Comparison of ENCODE assay signal across 11 cellular contexts in the genomic region with DNA sequence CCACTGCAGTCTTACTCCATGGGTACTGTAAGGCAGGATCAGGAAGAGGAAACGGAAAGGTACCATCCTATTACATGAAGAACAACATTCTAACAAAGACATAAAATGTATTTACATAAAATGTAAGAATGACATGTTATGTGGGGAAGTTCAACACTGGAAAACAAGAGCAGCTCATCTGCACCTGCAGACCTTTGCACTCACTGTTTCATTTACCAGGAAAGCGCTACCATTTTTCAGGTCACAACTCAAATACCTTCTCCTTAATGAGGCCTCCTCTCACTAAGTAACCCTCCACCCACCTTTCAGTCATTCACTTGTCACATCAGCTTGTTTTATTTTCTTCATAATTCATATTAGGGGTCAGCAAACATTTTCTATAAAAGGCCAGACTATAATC. TPM values are rescaled to one million over a fixed set of nuclear protein-coding genes. Genes with fewer than 3 reads are reported as not detected.
DNase-seq lines count a peak whose midpoint lies in the region; ATAC-seq and TF ChIP-seq lines count a peak whose summit lies in the region.
"Had no signal": no experiment of that assay in that cellular context is flagged by ENCODE, and none has a peak within 500 bp of the region (broad histone marks: within the 10 kb centered on the region; RNA-seq: fewer than 3 reads in every experiment).

No MANE protein-coding gene starts in this region.

- H3K36me3 ChIP-seq in left lung, result no peaks in the 10 kb centered on the region
- H3K36me3 ChIP-seq in spleen, result peaks cover 0 to 8% (median 0%) of the 10 kb centered on the region in 6 donors
- H3K36me3 ChIP-seq: vagina had no signal

- no peak overlapping the region for H3K4me3 Mint-ChIP-seq in activated CD8-positive, alpha-beta memory T cell treated with anti-CD3 and anti-CD28 coated beads, Interleukin-2, amount 10 ng/mL, durations not matched to agents 7 days and 5 days
- H3K4me3 Mint-ChIP-seq in stimulated activated memory B cell treated with anti-CD40 and anti-IgM and Interleukin-4, amounts not matched to agents 10 μg/mL and 1 μg/mL and 100 μg/mL, for 72 hours, result no peak overlapping the region

- peaks cover 8% of the 10 kb centered on the region for H3K36me3 Mint-ChIP-seq in activated CD8-positive, alpha-beta memory T cell treated with anti-CD3 and anti-CD28 coated beads, Interleukin-2, amount 10 ng/mL, durations not matched to agents 7 days and 5 days
- no peaks in the 10 kb centered on the region for H3K36me3 Mint-ChIP-seq in stimulated activated memory B cell treated with anti-CD40 and anti-IgM and Interleukin-4, amounts not matched to agents 10 μg/mL and 1 μg/mL and 100 μg/mL, for 72 hours

- ATAC-seq in activated CD8-positive, alpha-beta memory T cell treated with anti-CD3 and anti-CD28 coated beads, Interleukin-2, amount 10 ng/mL, durations not matched to agents 7 days and 5 days, result no peak
- no peak for ATAC-seq in left lung
- no peak for ATAC-seq in stimulated activated memory B cell treated with anti-CD40 and anti-IgM and Interleukin-4, amounts not matched to agents 10 μg/mL and 1 μg/mL and 100 μg/mL, for 72 hours

- H3K9me3 ChIP-seq in left lung (no peaks in the 10 kb centered on the region), spleen (no peaks in the 10 kb centered on the region)
- H3K9me3 ChIP-seq: vagina had no signal

- intact Hi-C loops in left lung (cut with DNase I) (no loop called here), spleen (cut with DNase I; ENCODE audit: low total_unique reads) (no loop called here)

- peaks cover 29 to 45% of the 10 kb centered on the region in 2 donors for H3K4me1 ChIP-seq in left lung
- H3K4me1 ChIP-seq in spleen, result peaks cover 32 to 71% (median 57%) of the 10 kb centered on the region in 6 donors

- H3K27me3 ChIP-seq in left lung (no peaks in the 10 kb centered on the region), spleen (replicated peaks in 1 of 7) (no peaks in the 10 kb centered on the region)
- H3K27me3 ChIP-seq: vagina had no signal

- TF ChIP-seq CTCF in left lung (IDR thresholded peaks at IDR 0.05), result no peak
- TF ChIP-seq CTCF in spleen (IDR thresholded peaks at IDR 0.05 in 8 of 11, conservative IDR thresholded peaks at IDR 0.05 in 3 of 11), result no peak

- no peaks in the 10 kb centered on the region for H3K27me3 Mint-ChIP-seq in activated CD8-positive, alpha-beta memory T cell treated with anti-CD3 and anti-CD28 coated beads, Interleukin-2, amount 10 ng/mL, durations not matched to agents 7 days and 5 days
- no peaks in the 10 kb centered on the region for H3K27me3 Mint-ChIP-seq in stimulated activated memory B cell treated with anti-CD40 and anti-IgM and Interleukin-4, amounts not matched to agents 10 μg/mL and 1 μg/mL and 100 μg/mL, for 72 hours

- DNase-seq in activated CD8-positive, alpha-beta memory T cell treated with anti-CD3 and anti-CD28 coated beads, Interleukin-2, amount 10 ng/mL, durations not matched to agents 7 days and 5 days, result no peak
- no peak for DNase-seq in activated CD8-positive, alpha-beta memory T cell treated with anti-CD3 and anti-CD28 coated beads, Interleukin-2, amount 50 U/mL, for 4 hours
- peak; percentile 15 for DNase-seq in RPMI8226
- no peak for DNase-seq in left lung
- DNase-seq in spleen, result no peak
- no peak for DNase-seq in middle frontal gyrus (ENCODE audit: extremely low spot score, low spot score)
- no peak for DNase-seq in DMS 273 treated with DMSO at 0.1 percent for 48 hours (lab: John Stamatoyannopoulos, UW)
- DNase-seq: cortex of kidney, NCI-H1930 had no signal

- no peak for TF ChIP-seq POLR2A in spleen (IDR thresholded peaks at IDR 0.05)

- peak overlapping the region; percentile 26 to 28 for H3K27ac ChIP-seq in left lung
- peak overlapping the region in 7 of 8 donors; percentile 8 to 97 (median 95) for H3K27ac ChIP-seq in spleen

- CTCF ChIA-PET in activated CD8-positive, alpha-beta memory T cell treated with anti-CD3 and anti-CD28 coated beads, Interleukin-2, amount 10 ng/mL, durations not matched to agents 7 days and 5 days (lab: Charles Lee), result interaction anchor here (1.1 to 1.9 kb wide), 4 partner anchors 11 to 263 kb away, joined by 3 to 6 read pairs (median 4); no protein-coding TSS in a partner anchor

- H3K4me3 ChIP-seq in left lung (no peak overlapping the region), spleen (peak overlapping the region in 1 of 8 donors; percentile 83)

- 61 to 76% (median 71%) methylated on average over 2 of the region's 2 CpGs for WGBS in spleen, 5 donors

- peaks cover 39% of the 10 kb centered on the region for H3K4me1 Mint-ChIP-seq in activated CD8-positive, alpha-beta memory T cell treated with anti-CD3 and anti-CD28 coated beads, Interleukin-2, amount 10 ng/mL, durations not matched to agents 7 days and 5 days
- H3K4me1 Mint-ChIP-seq in stimulated activated memory B cell treated with anti-CD40 and anti-IgM and Interleukin-4, amounts not matched to agents 10 μg/mL and 1 μg/mL and 100 μg/mL, for 72 hours, result peaks cover 56% of the 10 kb centered on the region

- no peaks in the 10 kb centered on the region for H3K9me3 Mint-ChIP-seq in activated CD8-positive, alpha-beta memory T cell treated with anti-CD3 and anti-CD28 coated beads, Interleukin-2, amount 10 ng/mL, durations not matched to agents 7 days and 5 days (ENCODE audit: low read depth)
- H3K9me3 Mint-ChIP-seq in stimulated activated memory B cell treated with anti-CD40 and anti-IgM and Interleukin-4, amounts not matched to agents 10 μg/mL and 1 μg/mL and 100 μg/mL, for 72 hours, result no peaks in the 10 kb centered on the region

- peak overlapping the region; percentile 33 for H3K27ac Mint-ChIP-seq in activated CD8-positive, alpha-beta memory T cell treated with anti-CD3 and anti-CD28 coated beads, Interleukin-2, amount 10 ng/mL, durations not matched to agents 7 days and 5 days
- no peak overlapping the region for H3K27ac Mint-ChIP-seq in stimulated activated memory B cell treated with anti-CD40 and anti-IgM and Interleukin-4, amounts not matched to agents 10 μg/mL and 1 μg/mL and 100 μg/mL, for 72 hours

RNA-seq across cellular contexts. Expression of gene TMCC1, which starts 2.6 kb away (rescaled TPM):
- total RNA-seq in activated CD8-positive, alpha-beta memory T cell treated with anti-CD3 and anti-CD28 coated beads, Interleukin-2, amount 10 ng/mL, durations not matched to agents 7 days and 5 days, result 10 to 100 TPM; 17.6 to 17.8 TPM
- total RNA-seq in left lung, result 10 to 100 TPM; 32.6 to 38.8 TPM
- 10 to 100 TPM; 23.9 to 45.5 (median 38.3) TPM for total RNA-seq in spleen
- 1 to 10 TPM; 4.5 to 9.3 (median 5.7) TPM for polyA plus RNA-seq in spleen
